8 cellular contexts compared by ENCODE assay signal in genomic region chr2:190343500-190344274, GRCh38. TPM values are rescaled to one million over a fixed set of nuclear protein-coding genes. Genes with fewer than 3 reads are reported as not detected.
DNase-seq lines count a peak whose midpoint lies in the region; ATAC-seq, FAIRE-seq and TF ChIP-seq lines count a peak whose summit lies in the region.

A gene with protein sequence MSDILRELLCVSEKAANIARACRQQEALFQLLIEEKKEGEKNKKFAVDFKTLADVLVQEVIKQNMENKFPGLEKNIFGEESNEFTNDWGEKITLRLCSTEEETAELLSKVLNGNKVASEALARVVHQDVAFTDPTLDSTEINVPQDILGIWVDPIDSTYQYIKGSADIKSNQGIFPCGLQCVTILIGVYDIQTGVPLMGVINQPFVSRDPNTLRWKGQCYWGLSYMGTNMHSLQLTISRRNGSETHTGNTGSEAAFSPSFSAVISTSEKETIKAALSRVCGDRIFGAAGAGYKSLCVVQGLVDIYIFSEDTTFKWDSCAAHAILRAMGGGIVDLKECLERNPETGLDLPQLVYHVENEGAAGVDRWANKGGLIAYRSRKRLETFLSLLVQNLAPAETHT (plus strand): TSS chr2:190343589. CDS start chr2:190360103, 16,514 bp downstream.

- DNase-seq in D341Med (ENCODE audit: low spot score): peak; percentile 46
- DNase-seq in RWPE2 (ENCODE audit: low spot score): peak; percentile 57
- DNase-seq in activated naive CD4-positive, alpha-beta T cell treated with anti-CD3 and anti-CD28 coated beads, Interleukin-2, amount 50 U/mL, for 16 hours: peak; percentile 49
- DNase-seq in frontal cortex (ENCODE audit: low spot score in 2 of 2): peak; percentile 63 to 77
- DNase-seq in neural progenitor cell (ENCODE audit: low spot score): peak; percentile 77
- peak; percentile 79 for DNase-seq in ureter (ENCODE audit: low spot score)

- H3K27ac Mint-ChIP-seq in neural progenitor cell: peak within 1 kb of the TSS; percentile 66

- H4K20me1 ChIP-seq in neural progenitor cell (ENCODE audit: low read depth): peaks cover 3% of the 10 kb centered on the region

- H3F3A ChIP-seq in neural progenitor cell (ENCODE audit: low read depth): peaks cover 16% of the 10 kb centered on the region

- H3K4me1 Mint-ChIP-seq in neural progenitor cell: peaks cover 27% of the 10 kb centered on the region

- H3K4me2 ChIP-seq in neural progenitor cell: peak within 1 kb of the TSS; percentile 86

- no peak within 1 kb of the TSS for H3K9ac ChIP-seq in neural progenitor cell

- TF ChIP-seq CTCF in RWPE2 (IDR thresholded peaks at IDR 0.05; ENCODE audit: poor library complexity, severe bottlenecking): no peak
- no peak for TF ChIP-seq CTCF in neural progenitor cell (IDR thresholded peaks at IDR 0.05)

- H2AFZ ChIP-seq in neural progenitor cell (replicated peaks): peak within 1 kb of the TSS; percentile 90

- no peaks in the 10 kb centered on the region for H3K36me3 ChIP-seq in RWPE2 (ENCODE audit: low read depth)
- no peaks in the 10 kb centered on the region for H3K36me3 ChIP-seq in neural progenitor cell

- H3K27me3 Mint-ChIP-seq in neural progenitor cell (ENCODE audit: insufficient read depth, low read depth): peaks cover 3% of the 10 kb centered on the region

- H3K27me3 ChIP-seq in RWPE2 (ENCODE audit: insufficient read depth, poor library complexity, severe bottlenecking) (no peaks in the 10 kb centered on the region), neural progenitor cell (peaks cover 42% of the 10 kb centered on the region)

- peak within 1 kb of the TSS; percentile 91 for H3K4me3 Mint-ChIP-seq in neural progenitor cell

- H3K36me3 Mint-ChIP-seq in neural progenitor cell: no peaks in the 10 kb centered on the region

- H3K4me3 ChIP-seq in RWPE2 (ENCODE audit: severe bottlenecking) (peak within 1 kb of the TSS; percentile 49), neural progenitor cell (peak within 1 kb of the TSS; percentile 61)

- no peaks in the 10 kb centered on the region for H3K9me3 ChIP-seq in RWPE2 (ENCODE audit: severe bottlenecking)
- no peaks in the 10 kb centered on the region for H3K9me3 ChIP-seq in neural progenitor cell (ENCODE audit: low read depth)

- H3K4me1 ChIP-seq in RWPE2 (ENCODE audit: insufficient read depth, poor library complexity, severe bottlenecking) (peaks cover 17% of the 10 kb centered on the region), neural progenitor cell (peaks cover 11% of the 10 kb centered on the region)

- no peaks in the 10 kb centered on the region for H3K79me2 ChIP-seq in neural progenitor cell (ENCODE audit: low read depth)

- no peak for FAIRE-seq in frontal cortex (lab: Jason Lieb, UNC)

- ATAC-seq in GM19438 (IDR thresholded peaks at IDR 0.05; ENCODE audit: low read depth, unreplicated experiment) (peak; percentile 67), HG03460 (IDR thresholded peaks at IDR 0.05; ENCODE audit: unreplicated experiment) (peak; percentile 58), RWPE2 (ENCODE audit: low read depth) (peak; percentile 70)

- peak within 1 kb of the TSS; percentile 46 for H3K27ac ChIP-seq in RWPE2 (ENCODE audit: poor library complexity, severe bottlenecking)
- H3K27ac ChIP-seq in neural progenitor cell: no peak within 1 kb of the TSS

- H3K9me3 Mint-ChIP-seq in neural progenitor cell: no peaks in the 10 kb centered on the region

RNA-seq across cellular contexts. Expression of the gene that starts here (rescaled TPM):
- total RNA-seq in frontal cortex: 11.0 TPM
- 0.50 and 1.6 TPM in 2 replicates for total RNA-seq in neural progenitor cell (ENCODE audit: low replicate concordance)
- 50.7 TPM for total RNA-seq in ureter
